In genomic region chr11:26042113-26042512, GRCh38 we compare ENCODE assay signal across 22 cellular contexts.
"Had no signal": no experiment of that assay in that cellular context is flagged by ENCODE, and none has a peak within 500 bp of the region (broad histone marks: within the 10 kb centered on the region; RNA-seq: fewer than 3 reads in every experiment).

No MANE protein-coding gene starts in this region.

- ATAC-seq: effector memory CD8-positive, alpha-beta T cell; gastroesophageal sphincter; left ventricle myocardium superior; naive thymus-derived CD4-positive, alpha-beta T cell; right cardiac atrium; stimulated activated memory B cell treated with anti-CD40 and anti-IgM and Interleukin-4, amounts not matched to agents 10 μg/mL and 1 μg/mL and 100 μg/mL, for 72 hours had no signal

- DNase-seq: effector memory CD8-positive, alpha-beta T cell; glutamatergic neuron; islet precursor cell; left ventricle myocardium superior; mesendoderm; naive thymus-derived CD4-positive, alpha-beta T cell; nephron progenitor cell; stimulated activated CD4-positive, alpha-beta T cell treated with anti-CD3 and anti-CD28 coated beads, Interleukin-4, amount 100 ng/mL, for 1 hour; stimulated activated CD8-positive, alpha-beta memory T cell treated with anti-CD3 and anti-CD28 coated beads, Interleukin-4, amount 100 ng/mL, for 48 hours; tibial artery; uterus had no signal

- H3K36me3 Mint-ChIP-seq: naive thymus-derived CD4-positive, alpha-beta T cell; stimulated activated memory B cell treated with anti-CD40 and anti-IgM and Interleukin-4, amounts not matched to agents 10 μg/mL and 1 μg/mL and 100 μg/mL, for 72 hours had no signal

- H3K27me3 Mint-ChIP-seq: dendritic cell treated with granulocyte-macrophage colony-stimulating factor and Interleukin-4, amounts not matched to agents 40 ng/mL and 50 ng/mL, for 4 days; effector memory CD8-positive, alpha-beta T cell; naive thymus-derived CD4-positive, alpha-beta T cell; stimulated activated memory B cell treated with anti-CD40 and anti-IgM and Interleukin-4, amounts not matched to agents 10 μg/mL and 1 μg/mL and 100 μg/mL, for 72 hours; stimulated activated naive CD8-positive, alpha-beta T cell treated with anti-CD3 and anti-CD28 coated beads, Interleukin-15, Interleukin-2, amounts not matched to agents 100 ng/mL and 50 ng/mL, for 24 hours had no signal

- H3K4me1 Mint-ChIP-seq: naive thymus-derived CD4-positive, alpha-beta T cell; nephron progenitor cell had no signal

- H3K9me3 ChIP-seq: esophagus muscularis mucosa, gastroesophageal sphincter, neutrophil, tibial artery, upper lobe of left lung, uterus had no signal

- H3K9me3 Mint-ChIP-seq: dendritic cell treated with granulocyte-macrophage colony-stimulating factor and Interleukin-4, amounts not matched to agents 40 ng/mL and 50 ng/mL, for 4 days; effector memory CD8-positive, alpha-beta T cell; nephron progenitor cell; stimulated activated memory B cell treated with anti-CD40 and anti-IgM and Interleukin-4, amounts not matched to agents 10 μg/mL and 1 μg/mL and 100 μg/mL, for 72 hours; stimulated activated naive CD8-positive, alpha-beta T cell treated with anti-CD3 and anti-CD28 coated beads, Interleukin-15, Interleukin-2, amounts not matched to agents 100 ng/mL and 50 ng/mL, for 24 hours had no signal

- H3K4me3 ChIP-seq: esophagus muscularis mucosa, gastroesophageal sphincter, lung, smooth muscle cell, tibial artery, upper lobe of left lung, uterus had no signal

- H3K36me3 ChIP-seq: esophagus muscularis mucosa, gastroesophageal sphincter, neutrophil, tibial artery, upper lobe of left lung, uterus had no signal

- H3K4me1 ChIP-seq: esophagus muscularis mucosa, gastroesophageal sphincter, tibial artery, upper lobe of left lung, uterus had no signal

- H3K27ac ChIP-seq: epithelial cell of prostate, esophagus muscularis mucosa, gastroesophageal sphincter, neutrophil, tibial artery, upper lobe of left lung, uterus had no signal

- H3K27ac Mint-ChIP-seq: dendritic cell treated with granulocyte-macrophage colony-stimulating factor and Interleukin-4, amounts not matched to agents 40 ng/mL and 50 ng/mL, for 4 days; effector memory CD8-positive, alpha-beta T cell; naive thymus-derived CD4-positive, alpha-beta T cell; nephron progenitor cell; stimulated activated memory B cell treated with anti-CD40 and anti-IgM and Interleukin-4, amounts not matched to agents 10 μg/mL and 1 μg/mL and 100 μg/mL, for 72 hours; stimulated activated naive CD8-positive, alpha-beta T cell treated with anti-CD3 and anti-CD28 coated beads, Interleukin-15, Interleukin-2, amounts not matched to agents 100 ng/mL and 50 ng/mL, for 24 hours had no signal

- H3K27me3 ChIP-seq: esophagus muscularis mucosa, gastroesophageal sphincter, neutrophil, tibial artery, upper lobe of left lung, uterus had no signal

- H3K4me3 Mint-ChIP-seq: dendritic cell treated with granulocyte-macrophage colony-stimulating factor and Interleukin-4, amounts not matched to agents 40 ng/mL and 50 ng/mL, for 4 days; effector memory CD8-positive, alpha-beta T cell; naive thymus-derived CD4-positive, alpha-beta T cell; nephron progenitor cell; stimulated activated memory B cell treated with anti-CD40 and anti-IgM and Interleukin-4, amounts not matched to agents 10 μg/mL and 1 μg/mL and 100 μg/mL, for 72 hours; stimulated activated naive CD8-positive, alpha-beta T cell treated with anti-CD3 and anti-CD28 coated beads, Interleukin-15, Interleukin-2, amounts not matched to agents 100 ng/mL and 50 ng/mL, for 24 hours had no signal

- H3K4me2 ChIP-seq: smooth muscle cell had no signal
